1 cellular context compared by ENCODE assay signal in genomic region chr22:36028646-36029405, GRCh38.
TF ChIP-seq lines count a peak whose summit lies in the region.

TSS of gene RBFOX2 (minus strand) at chr22:36028824. CDS start at chr22:36028425, 399 bp downstream.

TF ChIP-seq in SK-N-SH treated with all-trans-retinoic acid at 6 μM for 48 hours, 23 proteins besides CTCF, POLR2A, EP300 and RAD21 (continued from another document):
- TF ChIP-seq POU6F1 (CRISPR knock-in tag; IDR thresholded peaks at IDR 0.05; ENCODE audit: borderline replicate concordance, low read depth): no peak
- TF ChIP-seq ZFP30 (CRISPR knock-in tag; IDR thresholded peaks at IDR 0.05): no peak
- no peak for TF ChIP-seq OSR1 (CRISPR knock-in tag; IDR thresholded peaks at IDR 0.05)
- TF ChIP-seq ESRRG (CRISPR knock-in tag; IDR thresholded peaks at IDR 0.05): no peak
